In genomic region chr13:98822238-98822606, GRCh38 we compare ENCODE assay signal across 14 cellular contexts.
DNase-seq lines count a peak whose midpoint lies in the region; ATAC-seq, FAIRE-seq and TF ChIP-seq lines count a peak whose summit lies in the region.
"Had no signal": no experiment of that assay in that cellular context is flagged by ENCODE, and none has a peak within 500 bp of the region (broad histone marks: within the 10 kb centered on the region; RNA-seq: fewer than 3 reads in every experiment).

No MANE protein-coding gene starts in this region.

- BruUV-seq in HepG2 (replicated peaks; lab: Mats Ljungman, UMichigan) (no TSS peak), OCI-LY7 (replicated peaks; lab: Mats Ljungman, UMichigan) (no TSS peak)

- TF ChIP-seq POLR2A in esophagus muscularis mucosa (IDR thresholded peaks at IDR 0.05; ENCODE audit: low read depth) (no peak), HepG2 (IDR thresholded peaks at IDR 0.05; ENCODE audit: insufficient read depth in 1 of 2, low read depth in 2 of 2, low read length in 2 of 2) (no peak), suprapubic skin (IDR thresholded peaks at IDR 0.05) (no peak)

- H3K36me3 ChIP-seq in esophagus muscularis mucosa (peaks cover 15 to 76% (median 54%) of the 10 kb centered on the region in 4 donors), HepG2 (replicated peaks in 1 of 2; ENCODE audit: control insufficient read depth in 1 of 2, insufficient read depth in 2 of 2, low read length in 2 of 2) (no peaks in the 10 kb centered on the region), suprapubic skin (peaks cover 38% of the 10 kb centered on the region), OCI-LY7 (ENCODE audit: insufficient read depth, low read length) (peaks cover 4% of the 10 kb centered on the region; the same call in 1 of the 2 replicates)

- TF ChIP-seq RAD21 in HepG2 (CRISPR knock-in tag; IDR thresholded peaks at IDR 0.05), result no peak

- H3K79me2 ChIP-seq in HepG2 (ENCODE audit: insufficient read depth, low read length), result no peaks in the 10 kb centered on the region
- H3K79me2 ChIP-seq in OCI-LY7 (ENCODE audit: insufficient read depth, low read depth, low read length), result no peaks in the 10 kb centered on the region

- CTCF ChIA-PET in HepG2 (lab: Yijun Ruan, JAX; ENCODE audit: low intra/inter-chr PET ratio, low total read pairs), result no interaction called here
- CTCF ChIA-PET in OCI-LY7 (lab: Charles Lee; ENCODE audit: unreplicated experiment), result no interaction called here

- no peak overlapping the region for H3K9ac ChIP-seq in HepG2 (ENCODE audit: insufficient read depth, low read depth, low read length)

- no peak overlapping the region for H2AFZ ChIP-seq in HepG2 (ENCODE audit: low read length)
- H2AFZ ChIP-seq in OCI-LY7 (ENCODE audit: low read length), result no peak overlapping the region

- H3K27ac ChIP-seq in esophagus muscularis mucosa (replicated peaks in 1 of 4) (peak overlapping the region; percentile 29 to 75 (median 53)), HepG2 (ENCODE audit: extremely low read length, insufficient read depth, low read length) (no peak overlapping the region), suprapubic skin (peak overlapping the region; percentile 4), OCI-LY7 (ENCODE audit: low read depth, low read length, poor library complexity, severe bottlenecking) (no peak overlapping the region)
- H3K27ac ChIP-seq: prostate gland had no signal

- H3K9me3 ChIP-seq in esophagus muscularis mucosa (no peaks in the 10 kb centered on the region), HepG2 (ENCODE audit: low read length) (no peaks in the 10 kb centered on the region), suprapubic skin (no peaks in the 10 kb centered on the region), OCI-LY7 (ENCODE audit: low read length) (no peaks in the 10 kb centered on the region)
- H3K9me3 ChIP-seq: prostate gland had no signal

- TF ChIP-seq CTCF in esophagus muscularis mucosa (IDR thresholded peaks at IDR 0.05), result no peak
- no peak for TF ChIP-seq CTCF in HepG2 (CRISPR knock-in tag; IDR thresholded peaks at IDR 0.05)
- no peak for TF ChIP-seq CTCF in suprapubic skin (IDR thresholded peaks at IDR 0.05)
- no peak for TF ChIP-seq CTCF in OCI-LY7 (conservative IDR thresholded peaks at IDR 0.05; ENCODE audit: low read length)

- H3K9me2 ChIP-seq in OCI-LY7 (ENCODE audit: insufficient read depth, low read length), result no peaks in the 10 kb centered on the region

- DNase-seq in HT1080 (ENCODE audit: low read depth) (peak; percentile 20), esophagus muscularis mucosa (ENCODE audit: extremely low spot score) (peak; percentile 89), HepG2 (ENCODE audit: low spot score) (no peak), suprapubic skin (ENCODE audit: low spot score in 2 of 2) (no peak), urothelium cell line (ENCODE audit: low spot score) (no peak), NCI-H2196 treated with DMSO at 0.1 percent for 48 hours (lab: John Stamatoyannopoulos, UW; ENCODE audit: unreplicated experiment) (no peak), OCI-LY7 (ENCODE audit: low spot score) (no peak)
- DNase-seq: activated CD8-positive, alpha-beta memory T cell treated with anti-CD3 and anti-CD28 coated beads, Interleukin-2, amount 50 U/mL, for 4 hours; DND-41; stimulated activated CD4-positive, alpha-beta T cell treated with anti-CD3 and anti-CD28 coated beads, Interleukin-2, amount 100 ng/mL, for 48 hours had no signal

- intact Hi-C loops in esophagus muscularis mucosa (cut with DNase I), result no loop called here
- intact Hi-C loops in HepG2 (cut with micrococcal nuclease; ENCODE audit: unreplicated experiment), result no loop called here
- intact Hi-C loops in OCI-LY7 (cut with micrococcal nuclease; ENCODE audit: unreplicated experiment), result no loop called here

- H4K20me1 ChIP-seq in HepG2 (ENCODE audit: insufficient read depth, low read length) (no peaks in the 10 kb centered on the region), OCI-LY7 (ENCODE audit: insufficient read depth, low read length) (no peaks in the 10 kb centered on the region)

- peak overlapping the region; percentile 59 for H3K4me2 ChIP-seq in HepG2 (ENCODE audit: low read depth, low read length)
- H3K4me2 ChIP-seq in OCI-LY7 (ENCODE audit: low read length), result no peak overlapping the region

- peaks cover 37 to 50% (median 46%) of the 10 kb centered on the region in 4 donors for H3K4me1 ChIP-seq in esophagus muscularis mucosa
- H3K4me1 ChIP-seq in HepG2 (ENCODE audit: insufficient read depth, low read length), result peaks cover 27% of the 10 kb centered on the region
- peaks cover 44% of the 10 kb centered on the region for H3K4me1 ChIP-seq in suprapubic skin
- H3K4me1 ChIP-seq in OCI-LY7 (ENCODE audit: insufficient read depth, low read length, poor library complexity, severe bottlenecking), result peaks cover 15% of the 10 kb centered on the region

- ATAC-seq in HepG2, result peak; percentile 61
- ATAC-seq in GM21526 (IDR thresholded peaks at IDR 0.05; ENCODE audit: low FRiP score, unreplicated experiment), result no peak
- ATAC-seq: esophagus mucosa had no signal

- 48% methylated on average over 3 of the region's 3 CpGs for WGBS in esophagus muscularis mucosa
- WGBS in HepG2 (ENCODE audit: low lambda C conversion rate), result 35% methylated on average over 3 of the region's 3 CpGs
- 35% methylated on average over 3 of the region's 3 CpGs for WGBS in suprapubic skin

- POLR2A ChIA-PET in HepG2 (lab: Yijun Ruan, JAX), result no interaction called here
- POLR2A ChIA-PET in OCI-LY7 (lab: Charles Lee), result no interaction called here

- in situ Hi-C loops in HepG2 (cut with HindIII; ENCODE audit: extremely low pct_ligation_motif_present, low pct_unique_long_range_greater_than_20kb), result no loop called here

- TF ChIP-seq EP300 in esophagus muscularis mucosa (IDR thresholded peaks at IDR 0.05) (no peak), HepG2 (IDR thresholded peaks at IDR 0.05; ENCODE audit: low read depth in 2 of 2, low read length in 2 of 2) (no peak), HepG2 (CRISPR knock-in tag; IDR thresholded peaks at IDR 0.05; ENCODE audit: borderline replicate concordance) (no peak), suprapubic skin (IDR thresholded peaks at IDR 0.05) (no peak)

- no peak for FAIRE-seq in HepG2 (lab: Jason Lieb, UNC)
- no peak for FAIRE-seq in urothelium cell line (lab: Jason Lieb, UNC)
- FAIRE-seq: GM12878 had no signal

- no peak overlapping the region for H3K4me3 ChIP-seq in esophagus muscularis mucosa
- no peak overlapping the region for H3K4me3 ChIP-seq in HepG2 (replicated peaks in 1 of 3; ENCODE audit: insufficient read depth in 1 of 3, low read depth in 2 of 3, low read length in 3 of 3)
- no peak overlapping the region for H3K4me3 ChIP-seq in suprapubic skin
- no peak overlapping the region for H3K4me3 ChIP-seq in OCI-LY7 (ENCODE audit: low read depth, low read length, poor library complexity, severe bottlenecking)
- H3K4me3 ChIP-seq: GM12878, prostate gland had no signal

- no peaks in the 10 kb centered on the region for H3K27me3 ChIP-seq in esophagus muscularis mucosa
- no peaks in the 10 kb centered on the region for H3K27me3 ChIP-seq in HepG2 (ENCODE audit: control insufficient read depth in 1 of 2, insufficient read depth in 2 of 2, low read length in 2 of 2)
- H3K27me3 ChIP-seq in suprapubic skin, result no peaks in the 10 kb centered on the region

TF ChIP-seq in HepG2, 621 proteins besides CTCF, POLR2A, EP300 and RAD21:
- TF ChIP-seq, protein P1, sequence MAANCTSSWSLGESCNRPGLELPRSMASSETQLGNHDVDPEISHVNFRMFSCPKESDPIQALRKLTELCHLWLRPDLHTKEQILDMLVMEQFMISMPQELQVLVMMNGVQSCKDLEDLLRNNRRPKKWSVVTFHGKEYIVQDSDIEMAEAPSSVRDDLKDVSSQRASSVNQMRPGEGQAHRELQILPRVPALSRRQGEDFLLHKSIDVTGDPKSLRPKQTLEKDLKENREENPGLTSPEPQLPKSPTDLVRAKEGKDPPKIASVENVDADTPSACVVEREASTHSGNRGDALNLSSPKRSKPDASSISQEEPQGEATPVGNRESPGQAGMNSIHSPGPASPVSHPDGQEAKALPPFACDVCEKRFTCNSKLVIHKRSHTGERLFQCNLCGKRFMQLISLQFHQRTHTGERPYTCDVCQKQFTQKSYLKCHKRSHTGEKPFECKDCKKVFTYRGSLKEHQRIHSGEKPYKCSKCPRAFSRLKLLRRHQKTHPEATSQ (CRISPR knock-in tag; IDR thresholded peaks at IDR 0.05; ENCODE audit: borderline replicate concordance), result no peak
- no peak for TF ChIP-seq TOE1 (CRISPR knock-in tag; IDR thresholded peaks at IDR 0.05)
- no peak for TF ChIP-seq STAT5B (CRISPR knock-in tag; IDR thresholded peaks at IDR 0.05)
- no peak for TF ChIP-seq ZNF510 (CRISPR knock-in tag; IDR thresholded peaks at IDR 0.05; ENCODE audit: low read depth)
- TF ChIP-seq WIZ (CRISPR knock-in tag; IDR thresholded peaks at IDR 0.05), result no peak
- TF ChIP-seq LBX2 (CRISPR knock-in tag; IDR thresholded peaks at IDR 0.05; ENCODE audit: borderline replicate concordance), result no peak

Comparison
In these comparisons a context has a peak if more than half of its experiments do, and no peak if none do; other contexts are left out.
1. DNase-seq: peak in HT1080 (single experiment) and esophagus muscularis mucosa (single experiment); none in HepG2 (single experiment), suprapubic skin (0 of 2), urothelium cell line (single experiment), NCI-H2196 treated with DMSO at 0.1 percent for 48 hours (single experiment) and OCI-LY7 (single experiment).
2. H3K27ac ChIP-seq: peak in esophagus muscularis mucosa (4 of 4) and suprapubic skin (single experiment); none in HepG2 (single experiment) and OCI-LY7 (single experiment).